ENCODE assay signal across 10 cellular contexts in the genomic region with DNA sequence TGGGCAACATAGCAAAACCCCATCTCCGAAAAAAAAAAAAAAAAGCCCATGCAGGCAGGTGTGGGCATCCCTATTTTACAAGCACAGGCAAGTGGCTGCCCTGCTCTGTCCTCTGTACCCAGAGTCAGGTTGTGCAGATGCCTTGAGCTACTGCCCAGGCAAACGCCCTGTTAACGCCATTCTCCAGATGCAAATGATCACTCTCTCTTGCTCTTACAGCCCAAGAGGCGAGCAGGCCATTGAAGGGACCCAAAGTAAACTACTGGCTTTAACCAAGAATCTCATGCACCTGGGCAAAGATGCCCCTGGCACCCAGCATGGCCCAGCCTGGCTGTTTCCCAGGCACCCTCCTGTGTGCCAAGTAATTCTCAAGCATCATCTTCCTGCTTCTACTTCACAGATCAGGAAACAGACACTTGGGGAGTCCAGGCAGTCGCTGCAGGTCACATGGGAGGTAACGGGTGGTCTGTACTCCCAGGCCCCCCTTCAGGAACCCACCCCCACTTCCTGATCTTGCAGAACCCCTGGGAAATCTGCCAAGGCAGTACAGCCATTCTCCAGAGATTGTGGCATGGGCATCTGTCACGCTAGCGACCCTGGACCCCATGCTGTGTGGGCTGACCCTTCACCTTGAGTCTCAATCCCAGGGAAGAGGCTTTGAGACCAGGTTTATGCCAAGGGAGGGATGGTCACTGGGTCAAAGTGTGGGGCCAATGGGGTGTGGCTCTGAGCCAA. TPM values are rescaled to one million over a fixed set of nuclear protein-coding genes. Genes with fewer than 3 reads are reported as not detected.
DNase-seq lines count a peak whose midpoint lies in the region; ATAC-seq and TF ChIP-seq lines count a peak whose summit lies in the region.
"Had no signal": no experiment of that assay in that cellular context is flagged by ENCODE, and none has a peak within 500 bp of the region (broad histone marks: within the 10 kb centered on the region; RNA-seq: fewer than 3 reads in every experiment).

No MANE protein-coding gene starts in this region.

- no peaks in the 10 kb centered on the region for H3K9me3 ChIP-seq in HAP-1

- peak overlapping the region; percentile 29 for H3K4me3 Mint-ChIP-seq in central memory CD8-positive, alpha-beta T cell
- H3K4me3 Mint-ChIP-seq in neural crest cell: no peak overlapping the region
- no peak overlapping the region for H3K4me3 Mint-ChIP-seq in natural killer cell treated with Interleukin-12 subunit alpha and Interleukin-12 subunit beta and Interleukin-15 and Interleukin-18, amount 100 ng/mL, for 72 hours

- H3K4me3 ChIP-seq in HAP-1: no peak overlapping the region

- DNase-seq in ACHN: peak; percentile 10
- peak; percentile 20 for DNase-seq in HT-29 (ENCODE audit: low spot score)
- DNase-seq in central memory CD8-positive, alpha-beta T cell (ENCODE audit: low spot score in 2 of 2): no peak
- DNase-seq in neural crest cell (ENCODE audit: low read depth, low spot score): no peak
- DNase-seq in HAP-1 (ENCODE audit: low spot score in 2 of 2): no peak
- DNase-seq in natural killer cell treated with Interleukin-12 subunit alpha and Interleukin-12 subunit beta and Interleukin-15 and Interleukin-18, amount 100 ng/mL, for 72 hours (ENCODE audit: low spot score): no peak
- DNase-seq in NCI-H1930 (lab: John Stamatoyannopoulos, UW): no peak
- DNase-seq: NCI-H146; stimulated activated CD4-positive, alpha-beta T cell treated with anti-CD3 and anti-CD28 coated beads, Interleukin-2, amount 100 ng/mL, for 24 hours had no signal

- H3K27me3 Mint-ChIP-seq in central memory CD8-positive, alpha-beta T cell: no peaks in the 10 kb centered on the region
- no peaks in the 10 kb centered on the region for H3K27me3 Mint-ChIP-seq in neural crest cell (ENCODE audit: low read depth)
- no peaks in the 10 kb centered on the region for H3K27me3 Mint-ChIP-seq in natural killer cell treated with Interleukin-12 subunit alpha and Interleukin-12 subunit beta and Interleukin-15 and Interleukin-18, amount 100 ng/mL, for 72 hours

- peaks cover 90% of the 10 kb centered on the region for H3K4me1 Mint-ChIP-seq in central memory CD8-positive, alpha-beta T cell
- peaks cover 34% of the 10 kb centered on the region for H3K4me1 Mint-ChIP-seq in neural crest cell
- peaks cover 22 to 31% of the 10 kb centered on the region in 2 donors for H3K4me1 Mint-ChIP-seq in natural killer cell treated with Interleukin-12 subunit alpha and Interleukin-12 subunit beta and Interleukin-15 and Interleukin-18, amount 100 ng/mL, for 72 hours (ENCODE audit: low read depth in 2 of 2)

- no peak for ATAC-seq in central memory CD8-positive, alpha-beta T cell (replicated peaks; ENCODE audit: extremely low read depth, poor library complexity, severe bottlenecking)
- ATAC-seq in GM19452 (IDR thresholded peaks at IDR 0.05; ENCODE audit: unreplicated experiment): no peak
- ATAC-seq in natural killer cell treated with Interleukin-12 subunit alpha and Interleukin-12 subunit beta and Interleukin-15 and Interleukin-18, amount 100 ng/mL, for 72 hours: no peak

- no peaks in the 10 kb centered on the region for H3K27me3 ChIP-seq in HAP-1 (ENCODE audit: low read depth)

- in situ Hi-C loops in ACHN (cut with HindIII; ENCODE audit: low pct_ligation_motif_present, low pct_unique_long_range_greater_than_20kb, low sequenced_read_pairs) (no loop called here), HAP-1 (cut with MboI; ENCODE audit: low sequenced_read_pairs) (no loop called here)

- H3K36me3 ChIP-seq in HAP-1 (replicated peaks): no peaks in the 10 kb centered on the region

- peaks cover 35% of the 10 kb centered on the region for H3K36me3 Mint-ChIP-seq in central memory CD8-positive, alpha-beta T cell (ENCODE audit: insufficient read depth)
- no peaks in the 10 kb centered on the region for H3K36me3 Mint-ChIP-seq in neural crest cell (ENCODE audit: low read depth)
- H3K36me3 Mint-ChIP-seq in natural killer cell treated with Interleukin-12 subunit alpha and Interleukin-12 subunit beta and Interleukin-15 and Interleukin-18, amount 100 ng/mL, for 72 hours: no peaks in the 10 kb centered on the region

- H3K27ac Mint-ChIP-seq in central memory CD8-positive, alpha-beta T cell (ENCODE audit: low read depth): peak overlapping the region; percentile 98
- H3K27ac Mint-ChIP-seq in neural crest cell (ENCODE audit: unreplicated experiment): peak overlapping the region; percentile 43
- H3K27ac Mint-ChIP-seq in natural killer cell treated with Interleukin-12 subunit alpha and Interleukin-12 subunit beta and Interleukin-15 and Interleukin-18, amount 100 ng/mL, for 72 hours: no peak overlapping the region

- TF ChIP-seq CTCF in neural crest cell (conservative IDR thresholded peaks at IDR 0.05): no peak

- H3K4me1 ChIP-seq in HAP-1: peaks cover 10% of the 10 kb centered on the region

- no peaks in the 10 kb centered on the region for H3K9me3 Mint-ChIP-seq in central memory CD8-positive, alpha-beta T cell
- no peaks in the 10 kb centered on the region for H3K9me3 Mint-ChIP-seq in neural crest cell
- H3K9me3 Mint-ChIP-seq in natural killer cell treated with Interleukin-12 subunit alpha and Interleukin-12 subunit beta and Interleukin-15 and Interleukin-18, amount 100 ng/mL, for 72 hours: no peaks in the 10 kb centered on the region

RNA-seq across cellular contexts. Expression of a gene that starts 14.2 kb away (rescaled TPM):
- 36.0 and 45.3 TPM in 2 replicates for total RNA-seq in HT-29 (2014; rRNA removed; shearing (Covaris generic))
- 53.5 and 71.1 TPM in 2 replicates for total RNA-seq in neural crest cell
- 10 to 100 TPM in 1 of 2 donors, 1 to 10 TPM in 1; 8.2 to 16.4 TPM for total RNA-seq in natural killer cell treated with Interleukin-12 subunit alpha and Interleukin-12 subunit beta and Interleukin-15 and Interleukin-18, amount 100 ng/mL, for 72 hours

RNA-seq across cellular contexts. Expression of a gene that starts 28.9 kb away (rescaled TPM):
- 44.3 and 47.0 TPM in 2 replicates for total RNA-seq in HT-29 (2014; rRNA removed; shearing (Covaris generic))
- total RNA-seq in neural crest cell: 52.2 and 59.1 TPM in 2 replicates
- 10 to 100 TPM; 47.9 to 74.4 TPM for total RNA-seq in natural killer cell treated with Interleukin-12 subunit alpha and Interleukin-12 subunit beta and Interleukin-15 and Interleukin-18, amount 100 ng/mL, for 72 hours

RNA-seq across cellular contexts. Expression of a gene that starts 36.0 kb away (rescaled TPM):
- 1.2 and 3.8 TPM in 2 replicates for total RNA-seq in HT-29 (2014; rRNA removed; shearing (Covaris generic))
- 2.6 and 3.4 TPM in 2 replicates for total RNA-seq in neural crest cell
- 1 to 10 TPM; 2.7 to 3.7 TPM for total RNA-seq in natural killer cell treated with Interleukin-12 subunit alpha and Interleukin-12 subunit beta and Interleukin-15 and Interleukin-18, amount 100 ng/mL, for 72 hours

RNA-seq across cellular contexts. Expression of a gene that starts 49.7 kb away (rescaled TPM):
- total RNA-seq in HT-29 (2014; rRNA removed; shearing (Covaris generic)): 60.1 and 84.2 TPM in 2 replicates
- 12.6 and 14.5 TPM in 2 replicates for total RNA-seq in neural crest cell
- total RNA-seq in natural killer cell treated with Interleukin-12 subunit alpha and Interleukin-12 subunit beta and Interleukin-15 and Interleukin-18, amount 100 ng/mL, for 72 hours: 10 to 100 TPM; 17.5 to 44.5 TPM

Comparison
In these comparisons a context has a peak if more than half of its experiments do, and no peak if none do; other contexts are left out.
1. DNase-seq: peak in ACHN (single experiment) and HT-29 (single experiment); none in central memory CD8-positive, alpha-beta T cell (0 of 2), neural crest cell (single experiment), HAP-1 (0 of 2), natural killer cell treated with Interleukin-12 subunit alpha and Interleukin-12 subunit beta and Interleukin-15 and Interleukin-18, amount 100 ng/mL, for 72 hours (single experiment) and NCI-H1930 (0 of 2).
2. H3K27ac Mint-ChIP-seq: peak in central memory CD8-positive, alpha-beta T cell (single experiment) and neural crest cell (single experiment); none in natural killer cell treated with Interleukin-12 subunit alpha and Interleukin-12 subunit beta and Interleukin-15 and Interleukin-18, amount 100 ng/mL, for 72 hours (0 of 2).